8 cellular contexts compared by ENCODE assay signal in genomic region chr5:177453852-177454396, GRCh38. TPM values are rescaled to one million over a fixed set of nuclear protein-coding genes. Genes with fewer than 3 reads are reported as not detected.
DNase-seq lines count a peak whose midpoint lies in the region; ATAC-seq and TF ChIP-seq lines count a peak whose summit lies in the region.

No MANE protein-coding gene starts in this region.

- H3K27me3 Mint-ChIP-seq in stimulated activated naive CD8-positive, alpha-beta T cell treated with anti-CD3 and anti-CD28 coated beads, Interleukin-15, Interleukin-2, amounts not matched to agents 100 ng/mL and 50 ng/mL, for 24 hours = no peaks in the 10 kb centered on the region

- no peaks in the 10 kb centered on the region for H3K9me3 Mint-ChIP-seq in stimulated activated naive CD8-positive, alpha-beta T cell treated with anti-CD3 and anti-CD28 coated beads, Interleukin-15, Interleukin-2, amounts not matched to agents 100 ng/mL and 50 ng/mL, for 24 hours

- peaks cover 9% of the 10 kb centered on the region for H3K36me3 Mint-ChIP-seq in stimulated activated naive CD8-positive, alpha-beta T cell treated with anti-CD3 and anti-CD28 coated beads, Interleukin-15, Interleukin-2, amounts not matched to agents 100 ng/mL and 50 ng/mL, for 24 hours (ENCODE audit: low read depth)

- H3K4me1 ChIP-seq in ascending aorta (peaks cover 18 to 22% of the 10 kb centered on the region in 2 donors), upper lobe of left lung (peaks cover 23 to 40% (median 29%) of the 10 kb centered on the region in 4 donors)

- WGBS in upper lobe of left lung, 2 donors = 6 to 11% methylated on average over 25 to 29 of the region's 31 CpGs

- H3K27ac Mint-ChIP-seq in stimulated activated naive CD8-positive, alpha-beta T cell treated with anti-CD3 and anti-CD28 coated beads, Interleukin-15, Interleukin-2, amounts not matched to agents 100 ng/mL and 50 ng/mL, for 24 hours = peak overlapping the region; percentile 63

- no peak for DNase-seq in stimulated activated naive CD8-positive, alpha-beta T cell treated with anti-CD3 and anti-CD28 coated beads, Interleukin-15, Interleukin-2, amounts not matched to agents 100 U/mL and 50 U/mL, for 24 hours
- DNase-seq in ascending aorta (ENCODE audit: low spot score in 2 of 2) (no peak), kidney tubule cell (ENCODE audit: low spot score) (peak; percentile 24), upper lobe of left lung (no peak), GM10266 (ENCODE audit: extremely low spot score) (no peak)

- H3K27me3 ChIP-seq in ascending aorta = no peaks in the 10 kb centered on the region
- peaks cover 0 to 11% (median 1%) of the 10 kb centered on the region in 4 donors for H3K27me3 ChIP-seq in upper lobe of left lung

- H3K36me3 ChIP-seq in ascending aorta (peaks cover 10 to 12% of the 10 kb centered on the region in 2 donors), upper lobe of left lung (peaks cover 0 to 12% (median 6%) of the 10 kb centered on the region in 4 donors)

- TF ChIP-seq CTCF in ascending aorta (IDR thresholded peaks at IDR 0.05) (no peak), upper lobe of left lung (IDR thresholded peaks at IDR 0.05) (no peak), GM10266 (IDR thresholded peaks at IDR 0.05; ENCODE audit: control insufficient read depth, insufficient read depth, low read depth, missing control alignments) (no peak)

- intact Hi-C loops in ascending aorta (cut with DNase I) = loop anchor here (1.0 to 10.0 kb wide), 6 partner anchors 28 to 339 kb away; partner anchors contain the start of genes GRK6 and MXD3

- peak overlapping the region; percentile 35 to 92 for H3K4me3 ChIP-seq in ascending aorta
- peak overlapping the region in 3 of 4 donors; percentile 57 to 81 (median 80) for H3K4me3 ChIP-seq in upper lobe of left lung

- peaks cover 32% of the 10 kb centered on the region for H3K4me1 Mint-ChIP-seq in stimulated activated naive CD8-positive, alpha-beta T cell treated with anti-CD3 and anti-CD28 coated beads, Interleukin-15, Interleukin-2, amounts not matched to agents 100 ng/mL and 50 ng/mL, for 24 hours (ENCODE audit: low read depth)

- TF ChIP-seq POLR2A in upper lobe of left lung (IDR thresholded peaks at IDR 0.05) = no peak

- TF ChIP-seq EP300 in upper lobe of left lung (IDR thresholded peaks at IDR 0.05) = no peak

- no peak for ATAC-seq in stimulated activated naive CD8-positive, alpha-beta T cell treated with anti-CD3 and anti-CD28 coated beads, Interleukin-15, Interleukin-2, amounts not matched to agents 100 U/mL and 50 U/mL, for 24 hours
- ATAC-seq in HG03432 (IDR thresholded peaks at IDR 0.05; ENCODE audit: unreplicated experiment) (peak; percentile 1), upper lobe of left lung (ENCODE audit: low FRiP score in 2 of 2) (no peak), HG02763 (IDR thresholded peaks at IDR 0.05; ENCODE audit: unreplicated experiment) (no peak)

- peak overlapping the region; percentile 87 for H3K4me3 Mint-ChIP-seq in stimulated activated naive CD8-positive, alpha-beta T cell treated with anti-CD3 and anti-CD28 coated beads, Interleukin-15, Interleukin-2, amounts not matched to agents 100 ng/mL and 50 ng/mL, for 24 hours

- H3K27ac ChIP-seq in ascending aorta = peak overlapping the region; percentile 16 to 23
- H3K27ac ChIP-seq in upper lobe of left lung = peak overlapping the region in 3 of 4 donors; percentile 49 to 85 (median 52)

- H3K9me3 ChIP-seq in ascending aorta = no peaks in the 10 kb centered on the region
- H3K9me3 ChIP-seq in upper lobe of left lung = no peaks in the 10 kb centered on the region

RNA-seq across cellular contexts. Expression of gene PRR7, which starts 7.3 kb away (rescaled TPM):
- total RNA-seq in ascending aorta = 18.1 TPM
- 1 to 10 TPM; 1.6 to 9.2 (median 3.4) TPM for total RNA-seq in upper lobe of left lung

RNA-seq across cellular contexts. Expression of gene DBN1, which starts 19.5 kb away (rescaled TPM):
- total RNA-seq in ascending aorta (151 TPM), upper lobe of left lung (10 to 100 TPM; 17.0 to 55.6 (median 30.1) TPM)

RNA-seq across cellular contexts. Expression of gene GRK6, which starts 27.4 kb away (rescaled TPM):
- total RNA-seq in ascending aorta (20.6 TPM), upper lobe of left lung (10 to 100 TPM; 26.8 to 85.9 (median 56.6) TPM)

RNA-seq across cellular contexts. Expression of gene PDLIM7, which starts 43.5 kb away (rescaled TPM):
- total RNA-seq in ascending aorta (1,082 TPM), upper lobe of left lung (100 to 1,000 TPM in 1 of 6 donors, 10 to 100 TPM in 5; 32.0 to 142 (median 75.8) TPM)

RNA-seq across cellular contexts. Expression of gene F12, which starts 44.6 kb away (rescaled TPM):
- total RNA-seq in ascending aorta = not detected
- 1 to 10 TPM in 4 of 6 donors, under 1 TPM in 1, not detected in 1; 0.91 to 7.8 (median 2.1) TPM for total RNA-seq in upper lobe of left lung
